Comparison of ENCODE assay signal across 1 cellular context in genomic region chr7:21903074-21903786, GRCh38.
TF ChIP-seq lines count a peak whose summit lies in the region.

No MANE protein-coding gene starts in this region.

TF ChIP-seq in endothelial cell of umbilical vein, 7 proteins besides CTCF, POLR2A, EP300 and RAD21 (continued from another document):
- TF ChIP-seq, protein P1, sequence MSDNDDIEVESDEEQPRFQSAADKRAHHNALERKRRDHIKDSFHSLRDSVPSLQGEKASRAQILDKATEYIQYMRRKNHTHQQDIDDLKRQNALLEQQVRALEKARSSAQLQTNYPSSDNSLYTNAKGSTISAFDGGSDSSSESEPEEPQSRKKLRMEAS (IDR thresholded peaks at IDR 0.05; ENCODE audit: insufficient read depth, insufficient read length) = no peak
- TF ChIP-seq FOS (IDR thresholded peaks at IDR 0.05; ENCODE audit: borderline replicate concordance, insufficient read depth, low read length) (no peak), MYC (IDR thresholded peaks at IDR 0.05; ENCODE audit: low read depth, low read length) (no peak)
